ENCODE assay signal across 8 cellular contexts in the genomic region with DNA sequence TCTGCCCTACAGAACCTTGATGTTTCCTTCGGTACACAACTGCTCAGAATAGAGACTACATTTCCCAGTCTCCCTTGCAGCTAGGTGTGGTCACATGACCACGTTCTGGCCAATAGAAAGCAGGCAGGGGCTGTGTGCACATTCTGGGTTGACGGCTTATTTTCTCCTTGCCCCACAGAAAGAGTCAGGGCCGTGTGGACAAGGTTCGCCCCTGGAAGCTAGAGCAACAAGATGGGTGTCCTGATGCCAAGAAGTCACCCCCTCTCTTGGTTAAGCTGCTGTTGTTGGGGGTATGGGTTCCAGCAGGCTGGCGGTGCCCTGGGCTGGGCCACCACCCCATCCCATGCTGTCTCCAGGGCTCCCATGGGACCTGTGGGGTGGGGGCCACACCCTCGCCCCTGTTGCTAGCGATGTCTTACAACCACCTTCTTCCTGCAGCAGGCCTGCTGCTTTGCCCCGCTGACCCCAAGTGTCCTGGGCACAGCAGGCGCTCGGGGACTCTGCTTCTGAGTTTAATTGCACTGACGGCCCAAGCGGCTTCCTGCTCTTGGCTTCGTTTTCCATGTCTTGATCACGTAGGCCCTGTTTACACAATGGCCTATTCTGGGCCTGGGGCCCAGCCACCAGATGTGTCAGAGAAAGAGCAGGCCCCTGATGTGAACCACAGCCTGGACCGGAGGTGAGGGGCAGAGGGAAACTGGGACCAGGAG. TPM values are rescaled to one million over a fixed set of nuclear protein-coding genes. Genes with fewer than 3 reads are reported as not detected.
DNase-seq lines count a peak whose midpoint lies in the region; ATAC-seq and TF ChIP-seq lines count a peak whose summit lies in the region.

No MANE protein-coding gene starts in this region.

- ATAC-seq in GM21619 (IDR thresholded peaks at IDR 0.05; ENCODE audit: unreplicated experiment) (peak; percentile 67), HG03095 (IDR thresholded peaks at IDR 0.05; ENCODE audit: unreplicated experiment) (no peak)

- no peak overlapping the region for H3K27ac ChIP-seq in MM.1S (ENCODE audit: low read length)

- H3K9me2 ChIP-seq in MM.1S (replicated peaks; ENCODE audit: insufficient read depth, low read length): no peaks in the 10 kb centered on the region

- no peak for TF ChIP-seq CTCF in MM.1S (IDR thresholded peaks at IDR 0.05; ENCODE audit: low read length)

- H3K79me2 ChIP-seq in MM.1S (ENCODE audit: low read length): no peaks in the 10 kb centered on the region

- H3F3A ChIP-seq in MM.1S (ENCODE audit: insufficient read depth, low read length): no peaks in the 10 kb centered on the region

- no peaks in the 10 kb centered on the region for H3K9me3 ChIP-seq in MM.1S (replicated peaks; ENCODE audit: insufficient read depth, low read length)
- no peaks in the 10 kb centered on the region for H3K9me3 ChIP-seq in skeletal muscle satellite cell (replicated peaks; ENCODE audit: low read length)

- H3K4me1 ChIP-seq in MM.1S (ENCODE audit: low read length): no peaks in the 10 kb centered on the region
- H3K4me1 ChIP-seq in skeletal muscle satellite cell (ENCODE audit: control insufficient read depth, insufficient read depth, low read length): peaks cover 51% of the 10 kb centered on the region

- H3K4me3 ChIP-seq in MM.1S (ENCODE audit: low read length) (no peak overlapping the region), skeletal muscle satellite cell (ENCODE audit: low read length) (peak overlapping the region; percentile 49)

- peak overlapping the region; percentile 82 for H2AFZ ChIP-seq in MM.1S (ENCODE audit: low read length)

- in situ Hi-C loops in T47D (cut with HindIII; ENCODE audit: low pct_unique_long_range_greater_than_20kb, low sequenced_read_pairs): no loop called here

- H3K9ac ChIP-seq in MM.1S (ENCODE audit: low read length) (no peak overlapping the region), skeletal muscle satellite cell (ENCODE audit: low read depth, low read length) (peak overlapping the region; percentile 61)

- H3K4me2 ChIP-seq in MM.1S (ENCODE audit: low read depth, low read length) (0 out of 2 replicates have a peak overlapping the region, but pooled peaks have one; percentile 16), skeletal muscle satellite cell (ENCODE audit: low read length) (peak overlapping the region; percentile 70)

- no peaks in the 10 kb centered on the region for H4K20me1 ChIP-seq in MM.1S (ENCODE audit: insufficient read depth, low read length)

- H3K27me3 ChIP-seq in MM.1S (replicated peaks; ENCODE audit: insufficient read depth, low read length) (no peaks in the 10 kb centered on the region), skeletal muscle satellite cell (ENCODE audit: control insufficient read depth, insufficient read depth, low read length) (no peaks in the 10 kb centered on the region)

- H3K36me3 ChIP-seq in MM.1S (replicated peaks; ENCODE audit: insufficient read depth, low read length) (no peaks in the 10 kb centered on the region), skeletal muscle satellite cell (ENCODE audit: insufficient read depth, low read length) (peaks cover 11% of the 10 kb centered on the region)

- DNase-seq in DMS 273 treated with DMSO at 0.1 percent for 48 hours (lab: John Stamatoyannopoulos, UW) (peak; percentile 99), MM.1S (peak; percentile 52), SKM-1 treated with dmso at 0.1 percent for 144 hours (lab: John Stamatoyannopoulos, UW; ENCODE audit: unreplicated experiment) (peak; percentile 39), T47D (ENCODE audit: low read depth in 1 of 2, low spot score in 1 of 2) (peak; percentile 43 to 80), iPS-NIHi11 (ENCODE audit: low spot score) (peak; percentile 73)

RNA-seq across cellular contexts. Expression of gene ABTB1, which starts 24.9 kb away (rescaled TPM):
- 4.6 and 7.9 TPM in 2 replicates for total RNA-seq in skeletal muscle satellite cell (2012; rRNA removed)

Comparison
In these comparisons a context has a peak if more than half of its experiments do, and no peak if none do; other contexts are left out.
1. DNase-seq: peak in every context shown above with its lines; median percentile 99 in DMS 273 treated with DMSO at 0.1 percent for 48 hours; 73 in iPS-NIHi11; 62 in T47D; 52 in MM.1S; 39 in SKM-1 treated with dmso at 0.1 percent for 144 hours.